ENCODE assay signal across 9 cellular contexts in genomic region chr7:73706122-73707044, GRCh38. TPM values are rescaled to one million over a fixed set of nuclear protein-coding genes. Genes with fewer than 3 reads are reported as not detected.
DNase-seq lines count a peak whose midpoint lies in the region; ATAC-seq and TF ChIP-seq lines count a peak whose summit lies in the region.
"Had no signal": no experiment of that assay in that cellular context is flagged by ENCODE, and none has a peak within 500 bp of the region (broad histone marks: within the 10 kb centered on the region; RNA-seq: fewer than 3 reads in every experiment).

No MANE protein-coding gene starts in this region.

- no peaks in the 10 kb centered on the region for H3K9me3 ChIP-seq in aorta (ENCODE audit: control insufficient read depth, low read length)
- H3K9me3 ChIP-seq: gastroesophageal sphincter had no signal

- H3K36me3 ChIP-seq in aorta (ENCODE audit: control insufficient read depth in 1 of 2, insufficient read depth in 2 of 2, low read length in 1 of 2) = no peaks in the 10 kb centered on the region

- WGBS in aorta, 2 donors = 76% methylated on average over 25 of the region's 25 CpGs

- H3K9me3 Mint-ChIP-seq in T-helper 2 cell treated with Interferon-gamma antibody and Interleukin-4, amounts not matched to agents 5 μg/mL and 100 μg/mL, for 36 hours = no peaks in the 10 kb centered on the region

- no peak overlapping the region for H3K4me3 ChIP-seq in aorta (ENCODE audit: low read length in 2 of 2)
- H3K4me3 ChIP-seq: gastroesophageal sphincter had no signal

- H3K4me3 Mint-ChIP-seq in T-helper 2 cell treated with Interferon-gamma antibody and Interleukin-4, amounts not matched to agents 5 μg/mL and 100 μg/mL, for 36 hours = no peak overlapping the region

- H3K27ac ChIP-seq in foreskin keratinocyte = no peak overlapping the region
- no peak overlapping the region for H3K27ac ChIP-seq in aorta (ENCODE audit: low read depth in 1 of 2, low read length in 2 of 2)
- H3K27ac ChIP-seq: gastroesophageal sphincter had no signal

- no peak for TF ChIP-seq CTCF in foreskin keratinocyte (conservative IDR thresholded peaks at IDR 0.05)

- peaks cover 6% of the 10 kb centered on the region for H3K4me1 ChIP-seq in foreskin keratinocyte
- no peaks in the 10 kb centered on the region for H3K4me1 ChIP-seq in aorta (ENCODE audit: control insufficient read depth in 1 of 2, insufficient read depth in 2 of 2, low read length in 2 of 2)

- intact Hi-C loops in aorta (cut with DNase I) = no loop called here

- H3K27me3 Mint-ChIP-seq in T-helper 2 cell treated with Interferon-gamma antibody and Interleukin-4, amounts not matched to agents 5 μg/mL and 100 μg/mL, for 36 hours (ENCODE audit: low read depth) = no peaks in the 10 kb centered on the region

- peak overlapping the region; percentile 39 for H3K27ac Mint-ChIP-seq in T-helper 2 cell treated with Interferon-gamma antibody and Interleukin-4, amounts not matched to agents 5 μg/mL and 100 μg/mL, for 36 hours

- no peaks in the 10 kb centered on the region for H3K4me1 Mint-ChIP-seq in T-helper 2 cell treated with Interferon-gamma antibody and Interleukin-4, amounts not matched to agents 5 μg/mL and 100 μg/mL, for 36 hours (ENCODE audit: low read depth)

- no peaks in the 10 kb centered on the region for H3K27me3 ChIP-seq in foreskin keratinocyte
- H3K27me3 ChIP-seq in aorta (ENCODE audit: control insufficient read depth in 1 of 2, insufficient read depth in 2 of 2, low read length in 1 of 2) = no peaks in the 10 kb centered on the region
- H3K27me3 ChIP-seq: gastroesophageal sphincter had no signal

- ATAC-seq in foreskin keratinocyte = peak; percentile 76
- peak; percentile 28 for ATAC-seq in aorta (ENCODE audit: low FRiP score)

- H3K36me3 Mint-ChIP-seq in T-helper 2 cell treated with Interferon-gamma antibody and Interleukin-4, amounts not matched to agents 5 μg/mL and 100 μg/mL, for 36 hours (ENCODE audit: low read depth) = peaks cover 14% of the 10 kb centered on the region

- peak; percentile 38 for DNase-seq in stimulated activated naive CD4-positive, alpha-beta T cell treated with Interleukin-2 at 50 U/mL for 16 hours (lab: John Stamatoyannopoulos, UW)
- no peak for DNase-seq in stimulated activated naive CD4-positive, alpha-beta T cell (lab: John Stamatoyannopoulos, UW)
- DNase-seq in T-helper 2 cell treated with Interferon-gamma antibody and Interleukin-4, amounts not matched to agents 5 μg/mL and 100 μg/mL, for 36 hours (ENCODE audit: low spot score) = no peak
- DNase-seq in foreskin keratinocyte (peak; percentile 11 to 45), aorta (no peak), pons (ENCODE audit: low spot score) (no peak), foreskin melanocyte (no peak), T-helper 9 cell (no peak)

RNA-seq across cellular contexts. Expression of gene STX1A, which starts 13.1 kb away (rescaled TPM):
- total RNA-seq in foreskin keratinocyte (15.9 and 20.1 TPM in 2 replicates), aorta (10 to 100 TPM; 10.2 to 14.7 TPM)
- polyA plus RNA-seq in foreskin keratinocyte (15.4 and 20.1 TPM in 2 replicates), aorta (10 to 100 TPM in 1 of 2 donors, 1 to 10 TPM in 1; 2.6 to 13.4 TPM)

RNA-seq across cellular contexts. Expression of gene BUD23, which starts 23.0 kb away (rescaled TPM):
- total RNA-seq in foreskin keratinocyte (55.8 and 55.9 TPM in 2 replicates), aorta (10 to 100 TPM; 39.0 to 39.6 TPM)
- polyA plus RNA-seq in foreskin keratinocyte (93.8 and 94.2 TPM in 2 replicates), aorta (10 to 100 TPM; 48.1 to 60.7 TPM)

RNA-seq across cellular contexts. Expression of gene DNAJC30, which starts 23.1 kb away (rescaled TPM):
- total RNA-seq in foreskin keratinocyte = 4.1 and 4.2 TPM in 2 replicates
- polyA plus RNA-seq in foreskin keratinocyte = 8.3 and 8.5 TPM in 2 replicates
- total RNA-seq in aorta = 1 to 10 TPM; 6.7 to 7.8 TPM
- polyA plus RNA-seq in aorta = 1 to 10 TPM; 4.5 to 5.1 TPM

RNA-seq across cellular contexts. Expression of gene ABHD11, which starts 32.2 kb away (rescaled TPM):
- total RNA-seq in foreskin keratinocyte (24.0 and 25.2 TPM in 2 replicates), aorta (10 to 100 TPM; 11.2 to 11.4 TPM)
- polyA plus RNA-seq in foreskin keratinocyte (34.2 and 34.5 TPM in 2 replicates), aorta (10 to 100 TPM; 15.3 to 32.5 TPM)

RNA-seq across cellular contexts. Expression of gene VPS37D, which starts 38.8 kb away (rescaled TPM):
- total RNA-seq in foreskin keratinocyte (1.4 and 2.1 TPM in 2 replicates), aorta (1 to 10 TPM; 1.5 to 1.8 TPM)
- polyA plus RNA-seq in foreskin keratinocyte (1.4 and 2.5 TPM in 2 replicates), aorta (1 to 10 TPM in 1 of 2 donors, under 1 TPM in 1; 0.88 to 2.3 TPM)

Comparison
In these comparisons a context has a peak if more than half of its experiments do, and no peak if none do; other contexts are left out.
1. DNase-seq: peak in stimulated activated naive CD4-positive, alpha-beta T cell treated with Interleukin-2 at 50 U/mL for 16 hours (single experiment) and foreskin keratinocyte (2 of 2); none in stimulated activated naive CD4-positive, alpha-beta T cell (0 of 6), T-helper 2 cell treated with Interferon-gamma antibody and Interleukin-4, amounts not matched to agents 5 μg/mL and 100 μg/mL, for 36 hours (single experiment), aorta (0 of 2), pons (single experiment), foreskin melanocyte (single experiment) and T-helper 9 cell (single experiment).